8 cellular contexts compared by ENCODE assay signal in genomic region chr12:57896139-57896436, GRCh38. TPM values are rescaled to one million over a fixed set of nuclear protein-coding genes. Genes with fewer than 3 reads are reported as not detected.
DNase-seq lines count a peak whose midpoint lies in the region; ATAC-seq and TF ChIP-seq lines count a peak whose summit lies in the region.

No MANE protein-coding gene starts in this region.

- H3K27ac Mint-ChIP-seq in effector memory CD8-positive, alpha-beta T cell, result no peak overlapping the region

- WGBS in right lobe of liver (ENCODE audit: insufficient coverage, low coverage, low lambda C conversion rate, missing lambda C conversion rate), result 27% methylated on average over 5 of the region's 6 CpGs
- 13 to 22% methylated on average over 5 to 6 of the region's 6 CpGs for WGBS in upper lobe of left lung, 2 donors

- no peaks in the 10 kb centered on the region for H3K36me3 ChIP-seq in right lobe of liver
- H3K36me3 ChIP-seq in upper lobe of left lung, result no peaks in the 10 kb centered on the region

- H3K9me3 ChIP-seq in right lobe of liver (no peaks in the 10 kb centered on the region), upper lobe of left lung (no peaks in the 10 kb centered on the region)

- no peak for ATAC-seq in activated T-cell treated with anti-CD3 and anti-CD28 coated beads, Interleukin-2, amount 50 U/mL, for 4 hours
- peak; percentile 1 to 9 (median 4) for ATAC-seq in right lobe of liver
- ATAC-seq in upper lobe of left lung (ENCODE audit: low FRiP score in 2 of 2), result no peak
- ATAC-seq in HG02870 (IDR thresholded peaks at IDR 0.05; ENCODE audit: unreplicated experiment), result no peak
- ATAC-seq in effector memory CD8-positive, alpha-beta T cell (replicated peaks), result no peak

- no peaks in the 10 kb centered on the region for H3K27me3 ChIP-seq in right lobe of liver
- H3K27me3 ChIP-seq in upper lobe of left lung, result no peaks in the 10 kb centered on the region

- TF ChIP-seq EP300 in upper lobe of left lung (IDR thresholded peaks at IDR 0.05), result no peak

- H3K4me1 Mint-ChIP-seq in activated T-cell treated with anti-CD3 and anti-CD28 coated beads, Interleukin-2, amount 50 U/mL, for 4 hours (ENCODE audit: low read depth), result peaks cover 61% of the 10 kb centered on the region
- peaks cover 27 to 34% of the 10 kb centered on the region in 2 donors for H3K4me1 Mint-ChIP-seq in effector memory CD8-positive, alpha-beta T cell (ENCODE audit: low read depth in 2 of 2)

- no peak for DNase-seq in activated T-cell treated with anti-CD3 and anti-CD28 coated beads, Interleukin-2, amount 50 U/mL, for 4 hours
- DNase-seq in activated T-cell treated with anti-CD3 and anti-CD28 coated beads for 4 hours, result no peak
- DNase-seq in astrocyte of the spinal cord (ENCODE audit: low read depth, low spot score), result peak; percentile 36
- no peak for DNase-seq in right lobe of liver
- DNase-seq in upper lobe of left lung, result no peak
- DNase-seq in effector memory CD8-positive, alpha-beta T cell, result no peak
- DNase-seq in AML-193 (lab: John Stamatoyannopoulos, UW), result no peak

- in situ Hi-C loops in astrocyte of the spinal cord (cut with HindIII; ENCODE audit: low sequenced_read_pairs), result no loop called here

- no peaks in the 10 kb centered on the region for H3K36me3 Mint-ChIP-seq in activated T-cell treated with anti-CD3 and anti-CD28 coated beads, Interleukin-2, amount 50 U/mL, for 4 hours (ENCODE audit: insufficient read depth)
- peaks cover 18% of the 10 kb centered on the region for H3K36me3 Mint-ChIP-seq in effector memory CD8-positive, alpha-beta T cell (ENCODE audit: insufficient read depth)

- peak overlapping the region; percentile 26 for H3K4me3 ChIP-seq in astrocyte of the spinal cord (ENCODE audit: low read depth, low read length)
- peak overlapping the region; percentile 57 to 81 (median 75) for H3K4me3 ChIP-seq in right lobe of liver
- H3K4me3 ChIP-seq in upper lobe of left lung, result peak overlapping the region; percentile 6 to 63 (median 54)

- TF ChIP-seq CTCF in astrocyte of the spinal cord (IDR thresholded peaks at IDR 0.05; ENCODE audit: low read depth, low read length) (no peak), right lobe of liver (IDR thresholded peaks at IDR 0.05) (no peak), upper lobe of left lung (IDR thresholded peaks at IDR 0.05) (peak in 2 of 6 experiments; percentile 7 to 14)

- peak overlapping the region; percentile 83 to 93 (median 90) for H3K27ac ChIP-seq in right lobe of liver
- peak overlapping the region; percentile 94 to 99 (median 96) for H3K27ac ChIP-seq in upper lobe of left lung

- intact Hi-C loops in right lobe of liver (cut with DNase I), result no loop called here

- H3K9me3 Mint-ChIP-seq in activated T-cell treated with anti-CD3 and anti-CD28 coated beads, Interleukin-2, amount 50 U/mL, for 4 hours, result no peaks in the 10 kb centered on the region
- H3K9me3 Mint-ChIP-seq in effector memory CD8-positive, alpha-beta T cell, result no peaks in the 10 kb centered on the region

- TF ChIP-seq POLR2A in right lobe of liver (IDR thresholded peaks at IDR 0.05), result no peak
- no peak for TF ChIP-seq POLR2A in upper lobe of left lung (IDR thresholded peaks at IDR 0.05)

- peak overlapping the region; percentile 71 for H3K4me3 Mint-ChIP-seq in activated T-cell treated with anti-CD3 and anti-CD28 coated beads, Interleukin-2, amount 50 U/mL, for 4 hours
- peak overlapping the region in 1 of 2 donors; percentile 17 for H3K4me3 Mint-ChIP-seq in effector memory CD8-positive, alpha-beta T cell

- H3K27me3 Mint-ChIP-seq in activated T-cell treated with anti-CD3 and anti-CD28 coated beads, Interleukin-2, amount 50 U/mL, for 4 hours (ENCODE audit: low read depth), result no peaks in the 10 kb centered on the region
- H3K27me3 Mint-ChIP-seq in effector memory CD8-positive, alpha-beta T cell, result peaks cover 0 to 16% of the 10 kb centered on the region in 2 donors

- H3K4me1 ChIP-seq in right lobe of liver, result peaks cover 0 to 7% (median 0%) of the 10 kb centered on the region in 4 donors
- H3K4me1 ChIP-seq in upper lobe of left lung, result peaks cover 71 to 82% (median 79%) of the 10 kb centered on the region in 4 donors

RNA-seq across cellular contexts. Expression of gene ATP23, which starts 45.3 kb away (rescaled TPM):
- 1 to 10 TPM; 3.3 to 7.0 (median 5.9) TPM for total RNA-seq in activated T-cell treated with anti-CD3 and anti-CD28 coated beads, Interleukin-2, amount 50 U/mL, for 4 hours
- total RNA-seq in right lobe of liver, result 1 to 10 TPM; 2.2 to 7.9 (median 3.5) TPM
- total RNA-seq in upper lobe of left lung, result 10 to 100 TPM in 1 of 6 donors, 1 to 10 TPM in 4, not detected in 1; 4.7 to 18.8 (median 7.7) TPM

RNA-seq across cellular contexts. Expression of gene CTDSP2, which starts 49.6 kb away (rescaled TPM):
- 10 to 100 TPM; 30.9 to 41.7 (median 35.3) TPM for total RNA-seq in activated T-cell treated with anti-CD3 and anti-CD28 coated beads, Interleukin-2, amount 50 U/mL, for 4 hours
- total RNA-seq in right lobe of liver (10 to 100 TPM; 39.3 to 84.2 (median 64.7) TPM), upper lobe of left lung (100 to 1,000 TPM; 153 to 226 (median 175) TPM)

Comparison
In these comparisons a context has a peak if more than half of its experiments do, and no peak if none do; other contexts are left out.
1. ATAC-seq: peak in right lobe of liver (4 of 4); none in activated T-cell treated with anti-CD3 and anti-CD28 coated beads, Interleukin-2, amount 50 U/mL, for 4 hours (0 of 2), upper lobe of left lung (0 of 2), HG02870 (single experiment) and effector memory CD8-positive, alpha-beta T cell (single experiment).
2. Peak in every context shown above with its lines, with median percentiles within 50 percentile points of each other: H3K4me3 ChIP-seq.